ENCODE assay signal across 8 cellular contexts in genomic region chr1:204073837-204074273, GRCh38. TPM values are rescaled to one million over a fixed set of nuclear protein-coding genes. Genes with fewer than 3 reads are reported as not detected.
DNase-seq lines count a peak whose midpoint lies in the region; ATAC-seq lines count a peak whose summit lies in the region.

No MANE protein-coding gene starts in this region.

- peak overlapping the region; percentile 80 to 95 (median 93) for H3K4me3 Mint-ChIP-seq in CD8-positive, alpha-beta memory T cell

- CTCF ChIA-PET in CD8-positive, alpha-beta memory T cell (lab: Charles Lee) = interaction anchor here (1.1 kb wide), 1 partner anchor 14 kb away, joined by 3 read pairs; no protein-coding TSS in a partner anchor

- H3K27ac Mint-ChIP-seq in CD8-positive, alpha-beta memory T cell = peak overlapping the region in 6 of 8 donors; percentile 7 to 86 (median 79)

- H3K27me3 ChIP-seq in CD8-positive, alpha-beta memory T cell (ENCODE audit: insufficient read depth, low read length, poor library complexity, severe bottlenecking) = peaks cover 14% of the 10 kb centered on the region
- H3K27me3 ChIP-seq in effector memory CD4-positive, alpha-beta T cell (replicated peaks; ENCODE audit: control insufficient read depth, insufficient read depth, low read length, poor library complexity, severe bottlenecking) = peaks cover 14% of the 10 kb centered on the region
- H3K27me3 ChIP-seq in aorta (ENCODE audit: control insufficient read depth in 1 of 2, insufficient read depth in 2 of 2, low read length in 1 of 2) = no peaks in the 10 kb centered on the region

- peak overlapping the region; percentile 55 for H3K4me3 ChIP-seq in CD8-positive, alpha-beta memory T cell (ENCODE audit: low read length)
- peak overlapping the region; percentile 68 for H3K4me3 ChIP-seq in effector memory CD4-positive, alpha-beta T cell (ENCODE audit: insufficient read depth, low read depth, low read length, poor library complexity, severe bottlenecking)
- peak overlapping the region; percentile 70 to 89 for H3K4me3 ChIP-seq in aorta (ENCODE audit: low read length in 2 of 2)

- H3K9me3 ChIP-seq in CD8-positive, alpha-beta memory T cell (ENCODE audit: low read length) = no peaks in the 10 kb centered on the region
- no peaks in the 10 kb centered on the region for H3K9me3 ChIP-seq in effector memory CD4-positive, alpha-beta T cell (ENCODE audit: control insufficient read depth, low read length)
- H3K9me3 ChIP-seq in aorta (ENCODE audit: control insufficient read depth, low read length) = no peaks in the 10 kb centered on the region

- peaks cover 19 to 70% of the 10 kb centered on the region in 2 donors for H3K27me3 Mint-ChIP-seq in CD8-positive, alpha-beta memory T cell

- H3K36me3 Mint-ChIP-seq in CD8-positive, alpha-beta memory T cell = peaks cover 0 to 3% (median 2%) of the 10 kb centered on the region in 3 donors

- H3K4me1 Mint-ChIP-seq in CD8-positive, alpha-beta memory T cell = peaks cover 24 to 43% (median 26%) of the 10 kb centered on the region in 3 donors

- DNase-seq in CD8-positive, alpha-beta memory T cell = no peak
- DNase-seq in NCI-H69 (lab: John Stamatoyannopoulos, UW) (peak; percentile 57), midbrain (lab: John Stamatoyannopoulos, UW) (peak; percentile 49), aorta (peak in 1 of 2 donors; percentile 78), activated gamma-delta T cell (lab: John Stamatoyannopoulos, UW) (no peak), Ammon's horn (ENCODE audit: low spot score) (no peak)
- DNase-seq in effector memory CD4-positive, alpha-beta T cell = no peak
- no peak for DNase-seq in stimulated activated naive CD4-positive, alpha-beta T cell (lab: John Stamatoyannopoulos, UW)

- POLR2A ChIA-PET in CD8-positive, alpha-beta memory T cell (lab: Charles Lee) = interaction anchor here (0.6 to 1.4 kb wide), 2 partner anchors 30 to 213 kb away, joined by 4 to 5 read pairs; no protein-coding TSS in a partner anchor

- no peaks in the 10 kb centered on the region for H3K36me3 ChIP-seq in CD8-positive, alpha-beta memory T cell (ENCODE audit: insufficient read depth, low read length)
- no peaks in the 10 kb centered on the region for H3K36me3 ChIP-seq in effector memory CD4-positive, alpha-beta T cell (ENCODE audit: control insufficient read depth, insufficient read depth, low read length)
- no peaks in the 10 kb centered on the region for H3K36me3 ChIP-seq in aorta (ENCODE audit: control insufficient read depth in 1 of 2, insufficient read depth in 2 of 2, low read length in 1 of 2)

- H3K9me3 Mint-ChIP-seq in CD8-positive, alpha-beta memory T cell = no peaks in the 10 kb centered on the region

- no peak overlapping the region for H3K27ac ChIP-seq in CD8-positive, alpha-beta memory T cell (ENCODE audit: low read depth, low read length)
- H3K27ac ChIP-seq in effector memory CD4-positive, alpha-beta T cell (ENCODE audit: insufficient read depth, low read length, poor library complexity, severe bottlenecking) = no peak overlapping the region
- H3K27ac ChIP-seq in aorta (ENCODE audit: low read depth in 1 of 2, low read length in 2 of 2) = peak overlapping the region in 1 of 2 donors; percentile 3

- H3K4me1 ChIP-seq in CD8-positive, alpha-beta memory T cell (ENCODE audit: insufficient read depth, low read length) = peaks cover 12% of the 10 kb centered on the region
- H3K4me1 ChIP-seq in effector memory CD4-positive, alpha-beta T cell (ENCODE audit: control insufficient read depth, insufficient read depth, low read length, poor library complexity, severe bottlenecking) = peaks cover 15% of the 10 kb centered on the region
- H3K4me1 ChIP-seq in aorta (ENCODE audit: control insufficient read depth in 1 of 2, insufficient read depth in 2 of 2, low read length in 2 of 2) = no peaks in the 10 kb centered on the region

- intact Hi-C loops in aorta (cut with DNase I) = loop anchor here (2.0 kb wide), 2 partner anchors 53 to 55 kb away; no protein-coding TSS in a partner anchor

- 0% methylated on average over 29 to 39 of the region's 39 CpGs for WGBS in aorta, 2 donors

- peak; percentile 51 for ATAC-seq in aorta (ENCODE audit: low FRiP score)

RNA-seq across cellular contexts. Expression of gene SOX13, which starts 0.9 kb away (rescaled TPM):
- total RNA-seq in CD8-positive, alpha-beta memory T cell = 1 to 10 TPM; 3.1 TPM
- polyA plus RNA-seq in CD8-positive, alpha-beta memory T cell = 5.5 TPM
- 10 to 100 TPM; 40.9 to 52.8 TPM for total RNA-seq in aorta
- polyA plus RNA-seq in aorta = 10 to 100 TPM in 1 of 2 donors, 1 to 10 TPM in 1; 9.6 to 16.3 TPM

Comparison
In these comparisons a context has a peak if more than half of its experiments do, and no peak if none do; other contexts are left out.
1. DNase-seq: peak in NCI-H69 (single experiment) and midbrain (single experiment); none in CD8-positive, alpha-beta memory T cell (0 of 5), effector memory CD4-positive, alpha-beta T cell (0 of 3), activated gamma-delta T cell (single experiment), stimulated activated naive CD4-positive, alpha-beta T cell (0 of 6) and Ammon's horn (single experiment).
2. RNA of gene SOX13, which starts 0.9 kb away (total RNA-seq): 40.9 to 52.8 TPM in aorta; 3.1 TPM in CD8-positive, alpha-beta memory T cell; every median in the first group is over 10 times any median in the second.
3. Peak in every context shown above with its lines, with median percentiles within 50 percentile points of each other: H3K4me3 ChIP-seq.